8 cellular contexts compared by ENCODE assay signal in genomic region chr17:50478391-50479361, GRCh38. TPM values are rescaled to one million over a fixed set of nuclear protein-coding genes. Genes with fewer than 3 reads are reported as not detected.
A peak's percentile ranks its signal among the peaks of the same experiment; 100 is the strongest.
DNase-seq lines count a peak whose midpoint lies in the region; ATAC-seq and TF ChIP-seq lines count a peak whose summit lies in the region.

RSAD1 (plus strand) TSS chr17:50478860; CDS start chr17:50478885, 25 bp downstream.

- DNase-seq in H4 (ENCODE audit: low spot score) (peak; percentile 90), LNCaP clone FGC (ENCODE audit: low read depth) (peak; percentile 69), RWPE2 (ENCODE audit: low spot score) (peak; percentile 89), fibroblast of villous mesenchyme (ENCODE audit: low read depth) (peak; percentile 89), neural crest cell (ENCODE audit: low read depth, low spot score) (peak; percentile 77)
- DNase-seq in activated effector memory CD4-positive, alpha-beta T cell treated with Interleukin-2 at 50 U/mL for 16 hours, result peak; percentile 83

- H3K27ac ChIP-seq in RWPE2 (ENCODE audit: poor library complexity, severe bottlenecking) (peak within 1 kb of the TSS; percentile 67), stomach smooth muscle (ENCODE audit: low read length) (peak within 1 kb of the TSS; percentile 76)

- H3K4me3 Mint-ChIP-seq in neural crest cell, result peak within 1 kb of the TSS; percentile 93

- peak; percentile 83 for ATAC-seq in RWPE2 (ENCODE audit: low read depth)

- H3K27me3 Mint-ChIP-seq in neural crest cell (ENCODE audit: low read depth), result peaks cover 5% of the 10 kb centered on the region

- no peaks in the 10 kb centered on the region for H3K27me3 ChIP-seq in RWPE2 (ENCODE audit: insufficient read depth, poor library complexity, severe bottlenecking)
- peaks cover 4 to 5% of the 10 kb centered on the region in 2 donors for H3K27me3 ChIP-seq in stomach smooth muscle (ENCODE audit: control insufficient read depth in 1 of 2, insufficient read depth in 2 of 2, low read length in 2 of 2)

- H3K9me3 Mint-ChIP-seq in neural crest cell, result no peaks in the 10 kb centered on the region

- H3K36me3 ChIP-seq in ES-I3 (ENCODE audit: insufficient read depth, low read length) (peaks cover 9% of the 10 kb centered on the region; the same call in 1 of the 2 replicates), RWPE2 (ENCODE audit: low read depth) (peaks cover 38% of the 10 kb centered on the region), stomach smooth muscle (ENCODE audit: control insufficient read depth in 2 of 2, insufficient read depth in 2 of 2, low read length in 2 of 2) (peaks cover 4 to 15% of the 10 kb centered on the region in 2 donors)

- peaks cover 6% of the 10 kb centered on the region; the same call in 1 of the 2 replicates for H3K4me1 ChIP-seq in ES-I3 (ENCODE audit: insufficient read depth, low read length)
- H3K4me1 ChIP-seq in RWPE2 (ENCODE audit: insufficient read depth, poor library complexity, severe bottlenecking), result peaks cover 15% of the 10 kb centered on the region
- H3K4me1 ChIP-seq in stomach smooth muscle (ENCODE audit: control insufficient read depth, insufficient read depth, low read length), result peaks cover 30% of the 10 kb centered on the region

- H3K9ac ChIP-seq in ES-I3 (ENCODE audit: low read depth, low read length) (peak within 1 kb of the TSS; percentile 83), stomach smooth muscle (ENCODE audit: low read length in 2 of 2) (peak within 1 kb of the TSS; percentile 85 to 93)

- peak within 1 kb of the TSS; percentile 94 for H3K27ac Mint-ChIP-seq in neural crest cell (ENCODE audit: unreplicated experiment)

- TF ChIP-seq CTCF in LNCaP clone FGC (IDR thresholded peaks at IDR 0.05; ENCODE audit: control insufficient read depth, extremely low read depth, insufficient read depth), result peak; percentile 61
- peak; percentile 97 for TF ChIP-seq CTCF in RWPE2 (IDR thresholded peaks at IDR 0.05; ENCODE audit: poor library complexity, severe bottlenecking)
- TF ChIP-seq CTCF in fibroblast of villous mesenchyme (IDR thresholded peaks at IDR 0.05; ENCODE audit: insufficient read depth, low read depth, low read length), result peak; percentile 69
- peak; percentile 91 for TF ChIP-seq CTCF in neural crest cell (conservative IDR thresholded peaks at IDR 0.05)

- H3K4me1 Mint-ChIP-seq in neural crest cell, result peaks cover 23% of the 10 kb centered on the region

- H3K4me3 ChIP-seq in LNCaP clone FGC (ENCODE audit: low read depth, low read length), result peak within 1 kb of the TSS; percentile 70
- peak within 1 kb of the TSS; percentile 51 for H3K4me3 ChIP-seq in RWPE2 (ENCODE audit: severe bottlenecking)
- H3K4me3 ChIP-seq in fibroblast of villous mesenchyme (ENCODE audit: low read depth, low read length), result peak within 1 kb of the TSS; percentile 90
- peak within 1 kb of the TSS; percentile 87 to 98 for H3K4me3 ChIP-seq in stomach smooth muscle (ENCODE audit: low read length in 2 of 2)

- H3K9me3 ChIP-seq in ES-I3 (ENCODE audit: control insufficient read depth, insufficient read depth, low read length), result no peaks in the 10 kb centered on the region
- no peaks in the 10 kb centered on the region for H3K9me3 ChIP-seq in RWPE2 (ENCODE audit: severe bottlenecking)
- H3K9me3 ChIP-seq in stomach smooth muscle (ENCODE audit: control insufficient read depth in 2 of 2, low read length in 2 of 2), result no peaks in the 10 kb centered on the region

- H3K36me3 Mint-ChIP-seq in neural crest cell (ENCODE audit: low read depth), result no peaks in the 10 kb centered on the region

RNA-seq across cellular contexts. Expression of gene RSAD1, which starts in this region (rescaled TPM):
- 18.7 and 19.3 TPM in 2 replicates for total RNA-seq in H4 (2014; rRNA removed; shearing (Covaris generic))
- total RNA-seq in fibroblast of villous mesenchyme, result 16.8 and 25.4 TPM in 2 replicates
- total RNA-seq in neural crest cell, result 42.4 and 42.9 TPM in 2 replicates

Comparison
In these comparisons a context has a peak if more than half of its experiments do, and no peak if none do; other contexts are left out.
1. Peak in every context shown above with its lines: DNase-seq, ATAC-seq, H3K4me3 ChIP-seq and H3K27ac ChIP-seq.